In the genomic region with DNA sequence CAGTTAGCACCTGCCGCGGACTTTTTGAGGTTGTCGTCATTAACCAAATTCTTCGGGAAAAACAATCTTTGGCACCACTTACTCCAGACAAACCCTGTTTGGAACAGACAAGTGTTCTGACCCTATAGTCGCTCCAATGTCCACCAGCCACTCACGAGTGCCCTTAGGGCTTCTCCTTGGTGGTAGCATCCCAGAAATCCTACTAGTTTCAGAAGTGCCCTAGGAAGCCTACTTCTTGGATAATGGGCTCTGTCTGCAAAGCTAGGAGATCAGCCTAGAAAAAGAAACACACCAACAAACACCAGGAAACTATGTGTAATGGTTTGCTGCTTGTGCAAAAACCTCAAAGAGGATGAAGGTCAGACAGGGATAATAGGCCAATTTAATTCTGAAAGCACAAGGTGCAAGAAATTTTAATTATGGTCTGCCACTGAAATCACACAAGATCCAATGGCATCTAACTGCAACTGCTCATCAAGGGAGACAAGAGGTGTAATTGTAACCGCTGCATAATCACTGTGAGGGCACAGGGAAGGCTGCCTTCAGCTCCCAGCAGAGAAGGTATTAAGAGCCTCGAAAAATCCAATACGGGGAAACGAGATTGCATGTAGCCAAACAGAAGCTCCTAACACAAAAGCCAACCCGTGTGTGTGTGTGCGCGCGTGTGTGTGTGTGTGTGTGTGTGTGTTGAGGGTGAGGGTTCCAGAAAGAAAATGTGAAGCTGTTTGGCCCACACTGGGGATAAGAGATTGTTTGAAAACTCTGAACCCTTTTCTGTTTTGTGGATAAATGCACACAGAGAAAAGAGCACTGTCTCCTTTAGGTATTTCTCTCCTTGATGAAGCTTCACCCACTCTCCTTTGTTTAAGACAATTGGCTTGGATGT, we compare ENCODE assay signal across 1 cellular context.
TF ChIP-seq lines count a peak whose summit lies in the region.

No MANE protein-coding gene starts in this region.

TF ChIP-seq in H1, 55 proteins besides CTCF, POLR2A, EP300 and RAD21 (continued from another document):
- TF ChIP-seq, protein P1, sequence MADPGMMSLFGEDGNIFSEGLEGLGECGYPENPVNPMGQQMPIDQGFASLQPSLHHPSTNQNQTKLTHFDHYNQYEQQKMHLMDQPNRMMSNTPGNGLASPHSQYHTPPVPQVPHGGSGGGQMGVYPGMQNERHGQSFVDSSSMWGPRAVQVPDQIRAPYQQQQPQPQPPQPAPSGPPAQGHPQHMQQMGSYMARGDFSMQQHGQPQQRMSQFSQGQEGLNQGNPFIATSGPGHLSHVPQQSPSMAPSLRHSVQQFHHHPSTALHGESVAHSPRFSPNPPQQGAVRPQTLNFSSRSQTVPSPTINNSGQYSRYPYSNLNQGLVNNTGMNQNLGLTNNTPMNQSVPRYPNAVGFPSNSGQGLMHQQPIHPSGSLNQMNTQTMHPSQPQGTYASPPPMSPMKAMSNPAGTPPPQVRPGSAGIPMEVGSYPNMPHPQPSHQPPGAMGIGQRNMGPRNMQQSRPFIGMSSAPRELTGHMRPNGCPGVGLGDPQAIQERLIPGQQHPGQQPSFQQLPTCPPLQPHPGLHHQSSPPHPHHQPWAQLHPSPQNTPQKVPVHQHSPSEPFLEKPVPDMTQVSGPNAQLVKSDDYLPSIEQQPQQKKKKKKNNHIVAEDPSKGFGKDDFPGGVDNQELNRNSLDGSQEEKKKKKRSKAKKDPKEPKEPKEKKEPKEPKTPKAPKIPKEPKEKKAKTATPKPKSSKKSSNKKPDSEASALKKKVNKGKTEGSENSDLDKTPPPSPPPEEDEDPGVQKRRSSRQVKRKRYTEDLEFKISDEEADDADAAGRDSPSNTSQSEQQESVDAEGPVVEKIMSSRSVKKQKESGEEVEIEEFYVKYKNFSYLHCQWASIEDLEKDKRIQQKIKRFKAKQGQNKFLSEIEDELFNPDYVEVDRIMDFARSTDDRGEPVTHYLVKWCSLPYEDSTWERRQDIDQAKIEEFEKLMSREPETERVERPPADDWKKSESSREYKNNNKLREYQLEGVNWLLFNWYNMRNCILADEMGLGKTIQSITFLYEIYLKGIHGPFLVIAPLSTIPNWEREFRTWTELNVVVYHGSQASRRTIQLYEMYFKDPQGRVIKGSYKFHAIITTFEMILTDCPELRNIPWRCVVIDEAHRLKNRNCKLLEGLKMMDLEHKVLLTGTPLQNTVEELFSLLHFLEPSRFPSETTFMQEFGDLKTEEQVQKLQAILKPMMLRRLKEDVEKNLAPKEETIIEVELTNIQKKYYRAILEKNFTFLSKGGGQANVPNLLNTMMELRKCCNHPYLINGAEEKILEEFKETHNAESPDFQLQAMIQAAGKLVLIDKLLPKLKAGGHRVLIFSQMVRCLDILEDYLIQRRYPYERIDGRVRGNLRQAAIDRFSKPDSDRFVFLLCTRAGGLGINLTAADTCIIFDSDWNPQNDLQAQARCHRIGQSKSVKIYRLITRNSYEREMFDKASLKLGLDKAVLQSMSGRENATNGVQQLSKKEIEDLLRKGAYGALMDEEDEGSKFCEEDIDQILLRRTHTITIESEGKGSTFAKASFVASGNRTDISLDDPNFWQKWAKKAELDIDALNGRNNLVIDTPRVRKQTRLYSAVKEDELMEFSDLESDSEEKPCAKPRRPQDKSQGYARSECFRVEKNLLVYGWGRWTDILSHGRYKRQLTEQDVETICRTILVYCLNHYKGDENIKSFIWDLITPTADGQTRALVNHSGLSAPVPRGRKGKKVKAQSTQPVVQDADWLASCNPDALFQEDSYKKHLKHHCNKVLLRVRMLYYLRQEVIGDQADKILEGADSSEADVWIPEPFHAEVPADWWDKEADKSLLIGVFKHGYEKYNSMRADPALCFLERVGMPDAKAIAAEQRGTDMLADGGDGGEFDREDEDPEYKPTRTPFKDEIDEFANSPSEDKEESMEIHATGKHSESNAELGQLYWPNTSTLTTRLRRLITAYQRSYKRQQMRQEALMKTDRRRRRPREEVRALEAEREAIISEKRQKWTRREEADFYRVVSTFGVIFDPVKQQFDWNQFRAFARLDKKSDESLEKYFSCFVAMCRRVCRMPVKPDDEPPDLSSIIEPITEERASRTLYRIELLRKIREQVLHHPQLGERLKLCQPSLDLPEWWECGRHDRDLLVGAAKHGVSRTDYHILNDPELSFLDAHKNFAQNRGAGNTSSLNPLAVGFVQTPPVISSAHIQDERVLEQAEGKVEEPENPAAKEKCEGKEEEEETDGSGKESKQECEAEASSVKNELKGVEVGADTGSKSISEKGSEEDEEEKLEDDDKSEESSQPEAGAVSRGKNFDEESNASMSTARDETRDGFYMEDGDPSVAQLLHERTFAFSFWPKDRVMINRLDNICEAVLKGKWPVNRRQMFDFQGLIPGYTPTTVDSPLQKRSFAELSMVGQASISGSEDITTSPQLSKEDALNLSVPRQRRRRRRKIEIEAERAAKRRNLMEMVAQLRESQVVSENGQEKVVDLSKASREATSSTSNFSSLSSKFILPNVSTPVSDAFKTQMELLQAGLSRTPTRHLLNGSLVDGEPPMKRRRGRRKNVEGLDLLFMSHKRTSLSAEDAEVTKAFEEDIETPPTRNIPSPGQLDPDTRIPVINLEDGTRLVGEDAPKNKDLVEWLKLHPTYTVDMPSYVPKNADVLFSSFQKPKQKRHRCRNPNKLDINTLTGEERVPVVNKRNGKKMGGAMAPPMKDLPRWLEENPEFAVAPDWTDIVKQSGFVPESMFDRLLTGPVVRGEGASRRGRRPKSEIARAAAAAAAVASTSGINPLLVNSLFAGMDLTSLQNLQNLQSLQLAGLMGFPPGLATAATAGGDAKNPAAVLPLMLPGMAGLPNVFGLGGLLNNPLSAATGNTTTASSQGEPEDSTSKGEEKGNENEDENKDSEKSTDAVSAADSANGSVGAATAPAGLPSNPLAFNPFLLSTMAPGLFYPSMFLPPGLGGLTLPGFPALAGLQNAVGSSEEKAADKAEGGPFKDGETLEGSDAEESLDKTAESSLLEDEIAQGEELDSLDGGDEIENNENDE (IDR thresholded peaks at IDR 0.05; ENCODE audit: insufficient replicate concordance, low read length): no peak
- TF ChIP-seq SIN3A (conservative IDR thresholded peaks at IDR 0.05 in 1 of 2, IDR thresholded peaks at IDR 0.05 in 1 of 2; ENCODE audit: low read depth in 1 of 2, low read length in 2 of 2) (no peak), SP1 (IDR thresholded peaks at IDR 0.05; ENCODE audit: low read depth, low read length) (no peak), HDAC2 (IDR thresholded peaks at IDR 0.05; ENCODE audit: borderline replicate concordance in 1 of 2, low read depth in 2 of 2, low read length in 2 of 2) (no peak)
TF ChIP-seq in H1: peak in this region for 0.
